In the genomic region with DNA sequence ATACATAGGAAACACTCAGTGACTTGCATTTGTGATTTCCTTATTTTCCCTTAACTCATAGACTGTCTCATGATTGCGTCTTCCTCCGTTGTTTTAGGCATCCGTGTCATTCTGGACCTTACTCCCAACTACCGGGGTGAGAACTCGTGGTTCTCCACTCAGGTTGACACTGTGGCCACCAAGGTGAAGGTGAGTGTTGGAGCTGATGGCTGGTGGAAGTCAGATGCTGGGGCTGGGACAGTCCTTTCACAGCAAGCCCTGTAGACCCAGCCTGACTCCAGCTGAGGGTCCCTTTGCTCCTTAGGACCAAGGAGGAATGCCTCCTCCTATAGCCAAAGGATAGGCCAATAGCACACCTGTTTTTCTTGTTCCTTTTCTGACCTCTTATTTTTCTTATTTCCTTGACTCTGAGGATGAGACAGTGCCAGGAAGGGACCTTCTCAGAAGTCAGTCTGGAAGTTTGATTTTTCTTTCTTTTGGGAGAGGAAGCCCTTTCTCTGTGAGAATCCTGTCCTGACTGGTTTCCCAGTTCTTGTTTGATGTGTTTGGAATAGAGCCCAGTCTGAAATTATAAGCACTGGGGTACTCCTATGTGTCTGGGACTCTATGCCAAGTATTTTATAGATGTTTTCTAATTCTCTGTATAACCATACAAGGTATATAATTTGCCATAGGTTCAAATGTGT, we compare ENCODE assay signal across 8 cellular contexts. TPM values are rescaled to one million over a fixed set of nuclear protein-coding genes. Genes with fewer than 3 reads are reported as not detected.
DNase-seq lines count a peak whose midpoint lies in the region; ATAC-seq and TF ChIP-seq lines count a peak whose summit lies in the region.

No MANE protein-coding gene starts in this region.

- CTCF ChIA-PET in Calu3 (lab: Charles Lee) = interaction anchor here (1.2 kb wide), 1 partner anchor 42 kb away, joined by 4 read pairs; no protein-coding TSS in a partner anchor

- no peak overlapping the region for H4K12ac ChIP-seq in trophoblast cell (ENCODE audit: low read depth, low read length)

- H4K91ac ChIP-seq in trophoblast cell (ENCODE audit: low read depth, low read length) = peak overlapping the region; percentile 6

- H3K27me3 Mint-ChIP-seq in Calu3 (ENCODE audit: unreplicated experiment) = peaks cover 9% of the 10 kb centered on the region

- H3K4me2 ChIP-seq in trophoblast cell (ENCODE audit: low read length) = peak overlapping the region; percentile 69

- intact Hi-C loops in Calu3 (cut with micrococcal nuclease; ENCODE audit: unreplicated experiment) = no loop called here

- H3K4me1 ChIP-seq in RWPE2 (ENCODE audit: insufficient read depth, poor library complexity, severe bottlenecking) (peaks cover 24% of the 10 kb centered on the region), esophagus (ENCODE audit: control insufficient read depth in 2 of 2, insufficient read depth in 2 of 2, low read length in 1 of 2) (peaks cover 2 to 7% of the 10 kb centered on the region in 2 donors), trophoblast cell (ENCODE audit: control insufficient read depth in 1 of 2, insufficient read depth in 2 of 2, low read length in 2 of 2) (peaks cover 21 to 26% of the 10 kb centered on the region in 2 experiments)

- H2BK120ac ChIP-seq in trophoblast cell (ENCODE audit: insufficient read depth, low read length, poor library complexity) = no peak overlapping the region

- peaks cover 21% of the 10 kb centered on the region for H3K79me1 ChIP-seq in trophoblast cell (ENCODE audit: low read length)

- no peak for ATAC-seq in RWPE2 (ENCODE audit: low read depth)

- DNase-seq in Calu3 = no peak
- no peak for DNase-seq in RWPE2 (ENCODE audit: low spot score)
- DNase-seq in trophoblast cell = no peak
- DNase-seq in NCI-H82 (lab: John Stamatoyannopoulos, UW) = no peak
- DNase-seq in kidney glomerular epithelial cell (lab: John Stamatoyannopoulos, UW) = no peak
- no peak for DNase-seq in DMS79 treated with DMSO at 0.1 percent for 48 hours (lab: John Stamatoyannopoulos, UW)
- DNase-seq in germinal center (ENCODE audit: low spot score) = no peak

- BruUV-seq in Calu3 (replicated peaks; lab: Mats Ljungman, UMichigan) = no TSS peak

- H3K18ac ChIP-seq in trophoblast cell (ENCODE audit: low read length) = no peak overlapping the region

- peak overlapping the region; percentile 80 for H3K4ac ChIP-seq in trophoblast cell (ENCODE audit: low read depth, low read length)

- peak overlapping the region; percentile 100 for H3K4me3 Mint-ChIP-seq in Calu3 (ENCODE audit: low read depth, unreplicated experiment)

- no peaks in the 10 kb centered on the region for H3K9me3 Mint-ChIP-seq in Calu3 (ENCODE audit: low read depth, unreplicated experiment)

- H3K36me3 Mint-ChIP-seq in Calu3 (ENCODE audit: insufficient read depth, unreplicated experiment) = peaks cover 93% of the 10 kb centered on the region

- WGBS in esophagus, 2 donors = 37 to 47% methylated on average over 5 of the region's 5 CpGs
- WGBS in trophoblast cell (ENCODE audit: extremely low coverage, insufficient coverage, insufficient read length) = no CpG with 5 or more reads among the region's 5 CpGs

- peaks cover 39% of the 10 kb centered on the region for H3K4me1 Mint-ChIP-seq in Calu3 (ENCODE audit: low read depth, unreplicated experiment)

- H3K36me3 ChIP-seq in RWPE2 (ENCODE audit: low read depth) (peaks cover 77% of the 10 kb centered on the region), esophagus (ENCODE audit: control insufficient read depth in 2 of 2, insufficient read depth in 2 of 2, low read length in 1 of 2) (peaks cover 22 to 43% of the 10 kb centered on the region in 2 donors), trophoblast cell (ENCODE audit: control insufficient read depth in 1 of 2, insufficient read depth in 2 of 2, low read length in 2 of 2) (peaks cover 51 to 55% of the 10 kb centered on the region in 2 experiments)

- TF ChIP-seq CTCF in Calu3 (IDR thresholded peaks at IDR 0.05; ENCODE audit: unreplicated experiment) (no peak), RWPE2 (IDR thresholded peaks at IDR 0.05; ENCODE audit: poor library complexity, severe bottlenecking) (no peak)

- peak overlapping the region; percentile 51 for H3K9ac ChIP-seq in trophoblast cell (ENCODE audit: low read length)

- H2BK12ac ChIP-seq in trophoblast cell (ENCODE audit: low read length) = peak overlapping the region; percentile 1

- H3K9me3 ChIP-seq in RWPE2 (ENCODE audit: severe bottlenecking) (no peaks in the 10 kb centered on the region), esophagus (ENCODE audit: control insufficient read depth in 2 of 2, insufficient read depth in 1 of 2, low read depth in 1 of 2, low read length in 1 of 2) (no peaks in the 10 kb centered on the region), trophoblast cell (ENCODE audit: insufficient read depth, low read depth, low read length) (peaks cover 3% of the 10 kb centered on the region)

- peak overlapping the region; percentile 54 for H2BK5ac ChIP-seq in trophoblast cell (ENCODE audit: low read depth, low read length, poor library complexity)

- H3K27me3 ChIP-seq in RWPE2 (ENCODE audit: insufficient read depth, poor library complexity, severe bottlenecking) (no peaks in the 10 kb centered on the region), esophagus (ENCODE audit: control insufficient read depth in 1 of 2, insufficient read depth in 2 of 2, low read length in 2 of 2) (no peaks in the 10 kb centered on the region), trophoblast cell (ENCODE audit: insufficient read depth, low read length) (no peaks in the 10 kb centered on the region)

- peak overlapping the region; percentile 100 for H3K27ac Mint-ChIP-seq in Calu3 (ENCODE audit: unreplicated experiment)

- H3K27ac ChIP-seq in RWPE2 (ENCODE audit: poor library complexity, severe bottlenecking) = peak overlapping the region; percentile 92
- peak overlapping the region; percentile 89 to 98 for H3K27ac ChIP-seq in esophagus (ENCODE audit: low read depth in 2 of 2, low read length in 1 of 2)
- H3K27ac ChIP-seq in trophoblast cell (ENCODE audit: low read depth, low read length) = peak overlapping the region; percentile 94

- H3K14ac ChIP-seq in trophoblast cell (ENCODE audit: low read length) = peak overlapping the region; percentile 10

- no peak overlapping the region for H2AFZ ChIP-seq in trophoblast cell (ENCODE audit: insufficient read depth, low read length, poor library complexity)

- peaks cover 21% of the 10 kb centered on the region for H3K79me2 ChIP-seq in trophoblast cell (ENCODE audit: control insufficient read depth, insufficient read depth, low read length, poor library complexity)

- no peak overlapping the region for H3K23ac ChIP-seq in trophoblast cell (ENCODE audit: low read length)

- H2AK5ac ChIP-seq in trophoblast cell (ENCODE audit: low read length) = no peak overlapping the region

- H3K4me3 ChIP-seq in RWPE2 (ENCODE audit: severe bottlenecking) (peak overlapping the region; percentile 66), esophagus (ENCODE audit: low read depth in 1 of 2, low read length in 2 of 2) (peak overlapping the region in 1 of 2 donors; percentile 96), trophoblast cell (ENCODE audit: low read depth, low read length) (peak overlapping the region; percentile 63)

- no peak overlapping the region for H4K8ac ChIP-seq in trophoblast cell (ENCODE audit: low read depth, low read length)

RNA-seq across cellular contexts. Expression of a gene that starts 2.3 kb away (rescaled TPM):
- total RNA-seq in Calu3 (2022) = 410 and 444 TPM in 2 replicates
- polyA plus RNA-seq in esophagus = 100 to 1,000 TPM in 1 of 2 donors, 10 to 100 TPM in 1; 90.5 to 146 TPM
- 473 and 540 TPM in 2 replicates for polyA plus RNA-seq in trophoblast cell (2013)

RNA-seq across cellular contexts. Expression of a gene that starts 38.2 kb away (rescaled TPM):
- total RNA-seq in Calu3 (2022) = not detected in 2 replicates
- under 1 TPM in 1 of 2 donors, not detected in 1; 0.01 TPM for polyA plus RNA-seq in esophagus
- not detected in 2 replicates for polyA plus RNA-seq in trophoblast cell (2013)

RNA-seq across cellular contexts. Expression of a gene that starts 43.6 kb away (rescaled TPM):
- total RNA-seq in Calu3 (2022) = 87.7 and 97.4 TPM in 2 replicates
- polyA plus RNA-seq in esophagus = 10 to 100 TPM; 44.0 to 44.6 TPM
- 36.6 and 38.4 TPM in 2 replicates for polyA plus RNA-seq in trophoblast cell (2013)

RNA-seq across cellular contexts. Expression of a gene that starts 50.3 kb away (rescaled TPM):
- not detected in 2 replicates for total RNA-seq in Calu3 (2022)
- polyA plus RNA-seq in esophagus = not detected
- polyA plus RNA-seq in trophoblast cell (2013) = not detected in 2 replicates

RNA-seq across cellular contexts. Expression of a gene that starts 51.1 kb away (rescaled TPM):
- total RNA-seq in Calu3 (2022) = 38.3 and 39.2 TPM in 2 replicates
- polyA plus RNA-seq in esophagus = 10 to 100 TPM; 14.5 to 25.2 TPM
- 70.9 and 72.0 TPM in 2 replicates for polyA plus RNA-seq in trophoblast cell (2013)
